In genomic region chr4:26028793-26029511, GRCh38 we compare ENCODE assay signal across 8 cellular contexts.
A peak's percentile ranks its signal among the peaks of the same experiment; 100 is the strongest.
DNase-seq lines count a peak whose midpoint lies in the region; ATAC-seq and TF ChIP-seq lines count a peak whose summit lies in the region.

No MANE protein-coding gene starts in this region.

- DNase-seq in AG04450 (ENCODE audit: low read depth, low spot score), result peak; percentile 23
- peak; percentile 87 for DNase-seq in SK-N-DZ (ENCODE audit: low spot score)
- peak; percentile 74 for DNase-seq in adipocyte (ENCODE audit: low read depth)
- peak; percentile 56 for DNase-seq in iPS DF 4.7 (ENCODE audit: extremely low read depth, low spot score)
- peak; percentile 94 for DNase-seq in spleen
- DNase-seq in NCI-H1694 (lab: John Stamatoyannopoulos, UW), result no peak

- TF ChIP-seq CTCF in AG04450 (IDR thresholded peaks at IDR 0.05; ENCODE audit: low read depth, low read length) (peak; percentile 88), spleen (IDR thresholded peaks at IDR 0.05 in 8 of 11, conservative IDR thresholded peaks at IDR 0.05 in 3 of 11) (peak in 10 of 11 experiments; percentile 25 to 74 (median 52))

- WGBS in spleen, 5 donors, result 14 to 19% (median 17%) methylated on average over 25 to 38 of the region's 38 CpGs

- H3K27ac ChIP-seq in AG04450 (ENCODE audit: low read depth, low read length) (no peak overlapping the region), spleen (peak overlapping the region in 1 of 8 donors; percentile 11)

- POLR2A ChIA-PET in AG04450 (lab: Yijun Ruan, JAX), result interaction anchor here (1.1 to 1.5 kb wide), 2 partner anchors 143 to 296 kb away, joined by 3 to 6 read pairs; no protein-coding TSS in a partner anchor

- ATAC-seq in GM19035 (IDR thresholded peaks at IDR 0.05; ENCODE audit: unreplicated experiment) (peak; percentile 95), HG03139 (IDR thresholded peaks at IDR 0.05; ENCODE audit: unreplicated experiment) (peak; percentile 85)

- H3K4me1 ChIP-seq in adipocyte (ENCODE audit: control insufficient read depth, insufficient read depth, low read length) (peaks cover 39% of the 10 kb centered on the region), spleen (peaks cover 0 to 8% (median 6%) of the 10 kb centered on the region in 6 donors)

- TF ChIP-seq POLR2A in spleen (IDR thresholded peaks at IDR 0.05), result no peak

- CTCF ChIA-PET in AG04450 (lab: Charles Lee), result interaction anchor here (1.0 to 3.5 kb wide), 14 partner anchors 18 to 384 kb away, joined by 3 to 39 read pairs (median 6); no protein-coding TSS in a partner anchor

- H3K9me3 ChIP-seq in AG04450 (ENCODE audit: control insufficient read depth, insufficient read depth, low read length) (peaks cover 4% of the 10 kb centered on the region; the same call in 1 of the 2 replicates), adipocyte (ENCODE audit: control insufficient read depth, low read length) (no peaks in the 10 kb centered on the region), spleen (no peaks in the 10 kb centered on the region)

- H3K9ac ChIP-seq in adipocyte (ENCODE audit: low read length), result peak overlapping the region; percentile 47

- H3K27me3 ChIP-seq in AG04450 (ENCODE audit: control insufficient read depth, insufficient read depth, low read length), result no peaks in the 10 kb centered on the region
- no peaks in the 10 kb centered on the region for H3K27me3 ChIP-seq in adipocyte (replicated peaks; ENCODE audit: control insufficient read depth, insufficient read depth, low read length)
- H3K27me3 ChIP-seq in spleen (replicated peaks in 1 of 7), result peaks cover 0 to 25% (median 6%) of the 10 kb centered on the region in 7 donors

- intact Hi-C loops in spleen (cut with DNase I; ENCODE audit: low total_unique reads), result no loop called here

- H3K4me3 ChIP-seq in AG04450 (ENCODE audit: low read depth, low read length) (0 out of 2 replicates have a peak overlapping the region, but pooled peaks have one; percentile 10), adipocyte (ENCODE audit: low read length) (no peak overlapping the region), spleen (peak overlapping the region in 1 of 8 donors; percentile 19)

- H3K36me3 ChIP-seq in adipocyte (ENCODE audit: control insufficient read depth, insufficient read depth, low read length, severe bottlenecking) (no peaks in the 10 kb centered on the region), spleen (no peaks in the 10 kb centered on the region)
